In the genomic region with DNA sequence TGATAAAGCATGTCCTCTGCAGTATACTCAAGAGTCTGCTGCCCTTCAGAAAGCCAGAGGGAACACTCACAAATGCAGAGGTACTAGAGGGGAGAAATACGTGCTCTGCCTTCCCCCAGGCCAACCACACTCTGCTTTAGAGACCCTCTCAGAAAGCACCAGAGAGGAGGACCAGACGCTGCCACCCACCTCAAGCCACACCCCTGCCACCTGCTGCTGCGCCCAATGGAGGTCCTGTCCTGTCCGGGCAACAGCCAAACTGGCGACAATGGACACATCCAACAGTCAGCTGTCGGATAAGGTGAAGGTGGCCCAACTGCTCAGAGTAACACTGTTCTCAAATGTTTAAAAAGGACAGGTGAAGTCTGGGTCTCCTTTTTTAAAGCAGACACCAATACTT, we compare ENCODE assay signal across 26 cellular contexts. TPM values are rescaled to one million over a fixed set of nuclear protein-coding genes. Genes with fewer than 3 reads are reported as not detected.
DNase-seq lines count a peak whose midpoint lies in the region; ATAC-seq and TF ChIP-seq lines count a peak whose summit lies in the region.
"Had no signal": no experiment of that assay in that cellular context is flagged by ENCODE, and none has a peak within 500 bp of the region (broad histone marks: within the 10 kb centered on the region; RNA-seq: fewer than 3 reads in every experiment).

No MANE protein-coding gene starts in this region.

- H3K36me3 ChIP-seq in OCI-LY1 (ENCODE audit: insufficient read depth, low read length), result peaks cover 69% of the 10 kb centered on the region

- peaks cover 69% of the 10 kb centered on the region for H3K36me3 Mint-ChIP-seq in CD4-positive, alpha-beta T cell (ENCODE audit: low read depth)
- H3K36me3 Mint-ChIP-seq in neural crest cell (ENCODE audit: low read depth), result peaks cover 16% of the 10 kb centered on the region
- peaks cover 25% of the 10 kb centered on the region for H3K36me3 Mint-ChIP-seq in activated CD8-positive, alpha-beta memory T cell treated with anti-CD3 and anti-CD28 coated beads, Interleukin-2, amount 10 ng/mL, durations not matched to agents 7 days and 5 days

- no peak overlapping the region for H3K9ac ChIP-seq in OCI-LY1 (ENCODE audit: low read length)
- H3K9ac ChIP-seq: BLaER1 had no signal

- H3K27ac ChIP-seq in CD4-positive, alpha-beta T cell (ENCODE audit: low read depth, low read length), result no peak overlapping the region
- H3K27ac ChIP-seq in OCI-LY1 (ENCODE audit: low read depth, low read length, poor library complexity, severe bottlenecking), result peak overlapping the region; percentile 66
- H3K27ac ChIP-seq: BLaER1, PC-9, SJSA1 had no signal

- CTCF ChIA-PET in CD4-positive, alpha-beta T cell (lab: Charles Lee), result no interaction called here
- CTCF ChIA-PET in activated CD8-positive, alpha-beta memory T cell treated with anti-CD3 and anti-CD28 coated beads, Interleukin-2, amount 10 ng/mL, durations not matched to agents 7 days and 5 days (lab: Charles Lee), result no interaction called here

- in situ Hi-C loops in GM13976 (cut with MboI; ENCODE audit: low sequenced_read_pairs, unreplicated experiment), result no loop called here

- POLR2A ChIA-PET in CD4-positive, alpha-beta T cell (lab: Charles Lee), result no interaction called here

- ATAC-seq in CD4-positive, alpha-beta T cell (ENCODE audit: poor library complexity), result no peak
- no peak for ATAC-seq in activated CD8-positive, alpha-beta memory T cell treated with anti-CD3 and anti-CD28 coated beads, Interleukin-2, amount 10 ng/mL, durations not matched to agents 7 days and 5 days

- no peak overlapping the region for H3K4me3 ChIP-seq in OCI-LY1 (ENCODE audit: low read depth, low read length, poor library complexity, severe bottlenecking)
- H3K4me3 ChIP-seq: BLaER1, HAP-1, PC-9, SJSA1 had no signal

- peaks cover 24% of the 10 kb centered on the region for H3K4me1 ChIP-seq in OCI-LY1 (ENCODE audit: insufficient read depth, low read length, severe bottlenecking)
- H3K4me1 ChIP-seq: BLaER1, HAP-1 had no signal

- H3K4me1 Mint-ChIP-seq in CD4-positive, alpha-beta T cell (ENCODE audit: low read depth), result no peaks in the 10 kb centered on the region
- no peaks in the 10 kb centered on the region for H3K4me1 Mint-ChIP-seq in neural crest cell
- H3K4me1 Mint-ChIP-seq in activated CD8-positive, alpha-beta memory T cell treated with anti-CD3 and anti-CD28 coated beads, Interleukin-2, amount 10 ng/mL, durations not matched to agents 7 days and 5 days, result no peaks in the 10 kb centered on the region

- no peak overlapping the region for H3K4me3 Mint-ChIP-seq in CD4-positive, alpha-beta T cell
- no peak overlapping the region for H3K4me3 Mint-ChIP-seq in neural crest cell
- H3K4me3 Mint-ChIP-seq in activated CD8-positive, alpha-beta memory T cell treated with anti-CD3 and anti-CD28 coated beads, Interleukin-2, amount 10 ng/mL, durations not matched to agents 7 days and 5 days, result no peak overlapping the region
- H3K4me3 Mint-ChIP-seq: CD4-positive, CD25-positive, alpha-beta regulatory T cell; HFFc6 had no signal

- no peaks in the 10 kb centered on the region for H3K9me3 ChIP-seq in CD4-positive, alpha-beta T cell (ENCODE audit: control insufficient read depth, low read length)
- H3K9me3 ChIP-seq in OCI-LY1 (ENCODE audit: low read length), result no peaks in the 10 kb centered on the region
- H3K9me3 ChIP-seq: BLaER1, HAP-1, SJSA1 had no signal

- no peak for TF ChIP-seq CTCF in CD4-positive, alpha-beta T cell (IDR thresholded peaks at IDR 0.05)
- TF ChIP-seq CTCF in OCI-LY1 (IDR thresholded peaks at IDR 0.05; ENCODE audit: low read length) (no peak), neural crest cell (conservative IDR thresholded peaks at IDR 0.05) (no peak), GM13976 (IDR thresholded peaks at IDR 0.05; ENCODE audit: borderline replicate concordance, control extremely low read depth, extremely low read depth, insufficient read depth, missing control alignments) (no peak)

- no peaks in the 10 kb centered on the region for H3F3A ChIP-seq in OCI-LY1 (ENCODE audit: insufficient read depth, low read length)

- no peaks in the 10 kb centered on the region for H3K9me2 ChIP-seq in OCI-LY1 (ENCODE audit: low read depth, low read length)

- intact Hi-C loops in CD4-positive, alpha-beta T cell (cut with DNase I, micrococcal nuclease), result no loop called here

- no peaks in the 10 kb centered on the region for H3K27me3 ChIP-seq in CD4-positive, alpha-beta T cell (ENCODE audit: control insufficient read depth, insufficient read depth, low read length)
- no peaks in the 10 kb centered on the region for H3K27me3 ChIP-seq in OCI-LY1 (ENCODE audit: insufficient read depth, low read length)
- H3K27me3 ChIP-seq: BLaER1, SJSA1 had no signal

- DNase-seq in CD4-positive, alpha-beta T cell, result no peak
- DNase-seq in epidermal melanocyte (ENCODE audit: insufficient read length, low spot score), result peak; percentile 11
- no peak for DNase-seq in neural crest cell (ENCODE audit: low read depth, low spot score)
- no peak for DNase-seq in activated CD8-positive, alpha-beta memory T cell treated with anti-CD3 and anti-CD28 coated beads, Interleukin-2, amount 10 ng/mL, durations not matched to agents 7 days and 5 days
- no peak for DNase-seq in GM13976 (ENCODE audit: low spot score)
- DNase-seq in activated CD4-positive, CD25-positive, alpha-beta regulatory T cell (lab: John Stamatoyannopoulos, UW), result no peak
- DNase-seq: CD4-positive, CD25-positive, alpha-beta regulatory T cell; DMS53; GOT3; HFFc6; KBM-7; MV-4-11; NCI-H1105; NCI-H1436 treated with DMSO at 0.1 percent for 48 hours; NCI-H187 treated with DMSO at 0.1 percent for 48 hours; NCI-H2107; NCI-H446; NCI-H524 treated with DMSO at 0.1 percent for 48 hours; NCI-H82; NK-92 treated with Interleukin-12 subunit alpha and Interleukin-12 subunit beta, amount 100 ng/mL, for 24 hours; PC-9; Right ventricle myocardium superior had no signal

- no peak overlapping the region for H3K4me2 ChIP-seq in OCI-LY1 (ENCODE audit: low read length)
- H3K4me2 ChIP-seq: BLaER1, PC-9 had no signal

- no peak overlapping the region for H2AFZ ChIP-seq in OCI-LY1 (ENCODE audit: low read length)
- H2AFZ ChIP-seq: PC-9 had no signal

- no peaks in the 10 kb centered on the region for H3K27me3 Mint-ChIP-seq in CD4-positive, alpha-beta T cell
- no peaks in the 10 kb centered on the region for H3K27me3 Mint-ChIP-seq in neural crest cell (ENCODE audit: low read depth)
- no peaks in the 10 kb centered on the region for H3K27me3 Mint-ChIP-seq in activated CD8-positive, alpha-beta memory T cell treated with anti-CD3 and anti-CD28 coated beads, Interleukin-2, amount 10 ng/mL, durations not matched to agents 7 days and 5 days
- H3K27me3 Mint-ChIP-seq: CD4-positive, CD25-positive, alpha-beta regulatory T cell had no signal

- peak overlapping the region; percentile 34 for H3K27ac Mint-ChIP-seq in CD4-positive, alpha-beta T cell
- H3K27ac Mint-ChIP-seq in neural crest cell (ENCODE audit: unreplicated experiment), result peak overlapping the region; percentile 50
- no peak overlapping the region for H3K27ac Mint-ChIP-seq in activated CD8-positive, alpha-beta memory T cell treated with anti-CD3 and anti-CD28 coated beads, Interleukin-2, amount 10 ng/mL, durations not matched to agents 7 days and 5 days
- H3K27ac Mint-ChIP-seq: HFFc6 had no signal

- H3K79me2 ChIP-seq in OCI-LY1 (ENCODE audit: insufficient read depth, low read length), result no peaks in the 10 kb centered on the region

- no peaks in the 10 kb centered on the region for H4K20me1 ChIP-seq in OCI-LY1 (ENCODE audit: insufficient read depth, low read length)

- H3K9me3 Mint-ChIP-seq in CD4-positive, alpha-beta T cell, result no peaks in the 10 kb centered on the region
- no peaks in the 10 kb centered on the region for H3K9me3 Mint-ChIP-seq in neural crest cell
- no peaks in the 10 kb centered on the region for H3K9me3 Mint-ChIP-seq in activated CD8-positive, alpha-beta memory T cell treated with anti-CD3 and anti-CD28 coated beads, Interleukin-2, amount 10 ng/mL, durations not matched to agents 7 days and 5 days (ENCODE audit: low read depth)
- H3K9me3 Mint-ChIP-seq: CD4-positive, CD25-positive, alpha-beta regulatory T cell; HFFc6 had no signal

RNA-seq across cellular contexts. Expression of gene FAM168B, which starts 44.6 kb away (rescaled TPM):
- total RNA-seq in CD4-positive, alpha-beta T cell, result 10 to 100 TPM; 74.1 to 76.4 TPM
- 154 and 159 TPM in 2 replicates for total RNA-seq in neural crest cell
- total RNA-seq in activated CD8-positive, alpha-beta memory T cell treated with anti-CD3 and anti-CD28 coated beads, Interleukin-2, amount 10 ng/mL, durations not matched to agents 7 days and 5 days, result 10 to 100 TPM; 40.6 to 65.5 TPM

RNA-seq across cellular contexts. Expression of gene PLEKHB2, which starts 56.5 kb away (rescaled TPM):
- total RNA-seq in CD4-positive, alpha-beta T cell, result 10 to 100 TPM; 66.9 to 71.7 TPM
- 44.6 and 44.9 TPM in 2 replicates for total RNA-seq in neural crest cell
- 10 to 100 TPM; 58.5 to 64.3 TPM for total RNA-seq in activated CD8-positive, alpha-beta memory T cell treated with anti-CD3 and anti-CD28 coated beads, Interleukin-2, amount 10 ng/mL, durations not matched to agents 7 days and 5 days
